In the genomic region with DNA sequence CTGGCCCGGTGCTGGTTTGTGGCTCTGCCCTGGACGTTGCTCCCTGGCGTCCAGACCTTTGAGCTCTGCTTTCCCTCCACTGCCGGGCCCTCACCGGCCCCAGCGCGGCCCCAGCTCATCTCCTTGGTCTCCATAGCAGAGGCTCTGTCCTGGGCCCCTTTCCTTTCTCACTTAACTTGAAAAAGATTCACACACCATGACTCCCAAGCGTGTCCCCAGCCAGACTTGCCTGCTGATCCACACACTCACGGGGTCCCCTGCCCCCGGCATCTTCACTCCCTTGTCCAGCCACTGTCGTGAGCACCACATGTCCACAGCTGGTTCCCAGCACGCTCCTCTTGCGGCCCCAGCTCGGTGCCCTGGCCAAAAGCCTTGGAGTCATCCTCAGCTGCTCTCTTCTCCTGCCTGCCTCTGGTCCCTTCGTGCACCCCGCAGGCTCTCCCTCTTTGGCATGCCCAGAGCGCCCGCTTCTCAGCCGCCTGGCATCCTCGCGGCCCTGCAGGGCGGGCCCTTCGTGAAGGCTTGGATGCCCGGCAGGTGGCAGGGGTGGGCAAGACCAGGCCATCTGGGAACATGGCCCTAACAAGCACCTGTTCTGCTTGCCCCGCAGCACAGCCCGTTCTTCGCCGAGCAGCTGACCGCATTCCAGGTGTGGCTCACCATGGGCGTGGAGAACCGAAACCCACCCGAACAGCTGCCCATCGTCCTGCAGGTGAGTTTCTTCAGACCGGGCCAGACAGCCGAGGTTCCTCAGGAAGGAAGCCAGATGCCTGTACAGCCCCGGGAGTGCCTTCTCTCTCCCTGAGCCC, we compare ENCODE assay signal across 13 cellular contexts.
DNase-seq lines count a peak whose midpoint lies in the region; ATAC-seq, FAIRE-seq and TF ChIP-seq lines count a peak whose summit lies in the region.
"Had no signal": no experiment of that assay in that cellular context is flagged by ENCODE, and none has a peak within 500 bp of the region (broad histone marks: within the 10 kb centered on the region; RNA-seq: fewer than 3 reads in every experiment).

No MANE protein-coding gene starts in this region.

- H2BK20ac ChIP-seq in H9 (ENCODE audit: low read depth, low read length, poor library complexity, severe bottlenecking): no peak overlapping the region

- no CpG with 5 or more reads among the region's 36 CpGs for WGBS in H9 (ENCODE audit: extremely low coverage, insufficient read length, low lambda C conversion rate)
- WGBS in GM12878 (ENCODE audit: insufficient coverage, insufficient replicate concordance, low lambda C conversion rate, missing lambda C conversion rate): 84% methylated on average over 36 of the region's 36 CpGs

- H3K9me3 ChIP-seq in CD4-positive, alpha-beta memory T cell (ENCODE audit: control insufficient read depth in 1 of 2, low read length in 2 of 2): no peaks in the 10 kb centered on the region
- H3K9me3 ChIP-seq in H9 (ENCODE audit: control insufficient read depth, low read depth, low read length) (no peaks in the 10 kb centered on the region), GM12878 (replicated peaks; ENCODE audit: control insufficient read depth, insufficient read depth, low read length) (no peaks in the 10 kb centered on the region)
- H3K9me3 ChIP-seq: neutrophil had no signal

- H3K27ac Mint-ChIP-seq in CD4-positive, alpha-beta memory T cell: peak overlapping the region; percentile 23 to 94 (median 85)
- H3K27ac Mint-ChIP-seq in H9: peak overlapping the region; percentile 48 to 91 (median 66); a peak in 6 of 7 replicates
- peak overlapping the region in 2 of 3 experiments; percentile 17 to 62 for H3K27ac Mint-ChIP-seq in nephron

- TF ChIP-seq POLR2A in GM12878 (IDR thresholded peaks at IDR 0.05; ENCODE audit: low read depth, low read length): no peak

- no peak overlapping the region; the same call in 1 of the 2 replicates for H3K14ac ChIP-seq in H9 (ENCODE audit: insufficient read depth, low read length)

- intact Hi-C loops in CD4-positive, alpha-beta memory T cell (cut with micrococcal nuclease): no loop called here
- intact Hi-C loops in GM12878 (cut with micrococcal nuclease; ENCODE audit: unreplicated experiment): no loop called here

- H2BK15ac ChIP-seq in H9 (ENCODE audit: low read depth, low read length): no peak overlapping the region

- H3K4me2 ChIP-seq in H9 (ENCODE audit: insufficient read depth, insufficient read length, low read length) (no peak overlapping the region), GM12878 (ENCODE audit: control insufficient read depth, insufficient read depth) (0 out of 2 replicates have a peak overlapping the region, but pooled peaks have one; percentile 3)

- no peak overlapping the region for H3K9ac ChIP-seq in H9 (ENCODE audit: extremely low read depth, insufficient read length, low read length)
- H3K9ac ChIP-seq in GM12878 (ENCODE audit: control insufficient read depth, insufficient read depth, low read length): no peak overlapping the region; the same call in 1 of the 2 replicates

- no peak for DNase-seq in CD4-positive, alpha-beta memory T cell
- DNase-seq in H9: no peak
- no peak for DNase-seq in GM12878 (ENCODE audit: low read depth, low spot score)
- no peak for DNase-seq in putamen (ENCODE audit: low spot score)
- DNase-seq in DMS53 treated with DMSO at 0.1 percent for 48 hours (lab: John Stamatoyannopoulos, UW; ENCODE audit: unreplicated experiment): no peak
- DNase-seq: activated CD4-positive, alpha-beta T cell treated with anti-CD3 and anti-CD28 coated beads for 1 hour; DMS153; IMR-90; stimulated activated CD4-positive, alpha-beta T cell treated with anti-CD3 and anti-CD28 coated beads, Interleukin-1b, Interleukin-23, amount 100 ng/mL, for 48 hours had no signal

- H3K9me3 Mint-ChIP-seq in CD4-positive, alpha-beta memory T cell: no peaks in the 10 kb centered on the region
- H3K9me3 Mint-ChIP-seq in H9 (no peaks in the 10 kb centered on the region), nephron (no peaks in the 10 kb centered on the region)

- H3K4me3 Mint-ChIP-seq in CD4-positive, alpha-beta memory T cell: peak overlapping the region in 1 of 8 donors; percentile 21
- H3K4me3 Mint-ChIP-seq in H9 (no peak overlapping the region), nephron (no peak overlapping the region)

- H3K79me2 ChIP-seq in H9 (ENCODE audit: insufficient read depth, low read length): no peaks in the 10 kb centered on the region
- H3K79me2 ChIP-seq in GM12878 (ENCODE audit: control insufficient read depth, insufficient read depth, low read length): no peaks in the 10 kb centered on the region

- H3K4me1 Mint-ChIP-seq in CD4-positive, alpha-beta memory T cell: peaks cover 28 to 54% (median 44%) of the 10 kb centered on the region in 4 donors
- peaks cover 9 to 23% of the 10 kb centered on the region in 2 experiments for H3K4me1 Mint-ChIP-seq in H9
- peaks cover 7% of the 10 kb centered on the region for H3K4me1 Mint-ChIP-seq in nephron

- CTCF ChIA-PET in CD4-positive, alpha-beta memory T cell (lab: Charles Lee; ENCODE audit: partially characterized antibody): interaction anchor here (1.3 to 2.4 kb wide), 2 partner anchors 13 to 20 kb away, joined by 3 to 9 read pairs; no protein-coding TSS in a partner anchor
- CTCF ChIA-PET in GM12878 (lab: Yijun Ruan, JAX): interaction anchor here (1.0 to 1.3 kb wide), 3 partner anchors 9 to 126 kb away, joined by 3 read pairs; no protein-coding TSS in a partner anchor

- H3K4me1 ChIP-seq in CD4-positive, alpha-beta memory T cell (ENCODE audit: insufficient read depth, low read length): peaks cover 45% of the 10 kb centered on the region
- H3K4me1 ChIP-seq in H9 (ENCODE audit: insufficient read depth, low read length) (no peaks in the 10 kb centered on the region), GM12878 (ENCODE audit: control insufficient read depth, insufficient read depth, low read length) (peaks cover 18% of the 10 kb centered on the region)

- H4K20me1 ChIP-seq in H9 (ENCODE audit: control insufficient read depth, insufficient read depth, insufficient read length) (no peaks in the 10 kb centered on the region), GM12878 (ENCODE audit: control insufficient read depth, insufficient read depth) (no peaks in the 10 kb centered on the region)

- POLR2A ChIA-PET in CD4-positive, alpha-beta memory T cell (lab: Charles Lee; ENCODE audit: partially characterized antibody): interaction anchor here (0.6 to 2.0 kb wide), 4 partner anchors 13 to 115 kb away, joined by 3 to 6 read pairs (median 4); no protein-coding TSS in a partner anchor
- POLR2A ChIA-PET in GM12878 (lab: Charles Lee): no interaction called here

- FAIRE-seq in GM12878 (lab: Jason Lieb, UNC): no peak

- TF ChIP-seq CTCF in H9 (conservative IDR thresholded peaks at IDR 0.05) (no peak), GM12878 (IDR thresholded peaks at IDR 0.05 in 2 of 3, conservative IDR thresholded peaks at IDR 0.05 in 1 of 3; ENCODE audit: control insufficient read depth in 2 of 3, extremely low read depth in 1 of 3, insufficient read depth in 1 of 3, low read depth in 3 of 3, low read length in 3 of 3) (peak in 2 of 3 experiments; percentile 6 to 34; a peak in 2 of 6 replicates), nephron (IDR thresholded peaks at IDR 0.05; ENCODE audit: unreplicated experiment in 3 of 3) (no peak)

- peaks cover 12 to 16% of the 10 kb centered on the region in 2 donors for H3K36me3 Mint-ChIP-seq in CD4-positive, alpha-beta memory T cell
- peaks cover 10 to 25% (median 11%) of the 10 kb centered on the region in 3 experiments; a peak in 6 of 7 replicates for H3K36me3 Mint-ChIP-seq in H9 (ENCODE audit: insufficient read depth in 1 of 3, low read depth in 3 of 3)
- H3K36me3 Mint-ChIP-seq in nephron (ENCODE audit: low read depth): peaks cover 24% of the 10 kb centered on the region

- H2BK12ac ChIP-seq in H9 (ENCODE audit: insufficient read length, low read depth, low read length): no peak overlapping the region

- no peaks in the 10 kb centered on the region for H3K79me1 ChIP-seq in H9 (ENCODE audit: insufficient read depth, low read depth, low read length, poor library complexity, severe bottlenecking)

- in situ Hi-C loops in GM12878 (cut with MboI): no loop called here

- SMC1A ChIA-PET in GM12878 (lab: Charles Lee; ENCODE audit: uncharacterized antibody, unreplicated experiment): no interaction called here

- H4K91ac ChIP-seq in H9 (ENCODE audit: insufficient read length, low read depth, low read length): no peak overlapping the region

- no peak for TF ChIP-seq EP300 in GM12878 (IDR thresholded peaks at IDR 0.05; ENCODE audit: borderline replicate concordance in 1 of 2, control insufficient read depth in 1 of 2, low read depth in 2 of 2, low read length in 2 of 2)

- no peak overlapping the region for H2AK5ac ChIP-seq in H9 (ENCODE audit: insufficient read length, low read length)

- H3K23me2 ChIP-seq in H9 (ENCODE audit: insufficient read length, low read depth, low read length, poor library complexity, severe bottlenecking): no peaks in the 10 kb centered on the region

- 0 out of 2 replicates have a peak, but pooled peaks have one; percentile 1 for TF ChIP-seq RAD21 in GM12878 (IDR thresholded peaks at IDR 0.05; ENCODE audit: insufficient read depth, low read depth, low read length)

- H3K56ac ChIP-seq in H9 (ENCODE audit: insufficient read length, low read depth, low read length): no peak overlapping the region

- H2BK120ac ChIP-seq in H9 (ENCODE audit: low read depth, low read length, poor library complexity, severe bottlenecking): no peak overlapping the region

- BruUV-seq in GM12878 (replicated peaks; lab: Mats Ljungman, UMichigan): no TSS peak

- H2AFZ ChIP-seq in H9 (ENCODE audit: low read length) (no peak overlapping the region), GM12878 (ENCODE audit: control insufficient read depth, low read depth, low read length) (no peak overlapping the region)

- H3K27ac ChIP-seq in CD4-positive, alpha-beta memory T cell (ENCODE audit: low read depth, low read length): no peak overlapping the region
- H3K27ac ChIP-seq in H9 (ENCODE audit: insufficient read length, low read depth, low read length) (no peak overlapping the region), GM12878 (ENCODE audit: control insufficient read depth, insufficient read depth) (no peak overlapping the region; the same call in 1 of the 2 replicates)
- H3K27ac ChIP-seq: epithelial cell of prostate, neutrophil had no signal

- H3T11ph ChIP-seq in H9 (ENCODE audit: low read length): no peak overlapping the region

- no peak overlapping the region for H3K23ac ChIP-seq in H9 (ENCODE audit: insufficient read length, low read depth, low read length)

- no peaks in the 10 kb centered on the region for H3K27me3 Mint-ChIP-seq in CD4-positive, alpha-beta memory T cell
- no peaks in the 10 kb centered on the region for H3K27me3 Mint-ChIP-seq in H9 (ENCODE audit: low read depth)
- H3K27me3 Mint-ChIP-seq in nephron (ENCODE audit: low read depth): no peaks in the 10 kb centered on the region

- no peak overlapping the region for H4K5ac ChIP-seq in H9 (ENCODE audit: insufficient read length, low read depth, low read length)

- no peak overlapping the region for H3K4me3 ChIP-seq in CD4-positive, alpha-beta memory T cell (ENCODE audit: low read length in 2 of 2)
- H3K4me3 ChIP-seq in GM12878: no peak overlapping the region

- H2BK5ac ChIP-seq in H9 (ENCODE audit: insufficient read length, low read length): no peak overlapping the region

- RAD21 ChIA-PET in GM12878 (lab: Charles Lee; ENCODE audit: unreplicated experiment): no interaction called here

- no peaks in the 10 kb centered on the region for H3K27me3 ChIP-seq in CD4-positive, alpha-beta memory T cell (ENCODE audit: insufficient read depth, low read length)
- H3K27me3 ChIP-seq in H9 (ENCODE audit: insufficient read depth, low read length): no peaks in the 10 kb centered on the region
- H3K27me3 ChIP-seq in GM12878 (replicated peaks in 1 of 2; ENCODE audit: control insufficient read depth in 2 of 2, insufficient read depth in 2 of 2, low read length in 1 of 2): no peaks in the 10 kb centered on the region
- H3K27me3 ChIP-seq: neutrophil had no signal

- no peak overlapping the region for H3K18ac ChIP-seq in H9 (ENCODE audit: insufficient read length, low read depth, low read length)

- no peak overlapping the region for H3K4ac ChIP-seq in H9 (ENCODE audit: low read depth, low read length)

- peak; percentile 76 for ATAC-seq in GM12878
- no peak for ATAC-seq in GM21619 (IDR thresholded peaks at IDR 0.05; ENCODE audit: unreplicated experiment)

- no peak overlapping the region for H4K8ac ChIP-seq in H9 (replicated peaks; ENCODE audit: insufficient read length, low read depth, low read length)

- no peaks in the 10 kb centered on the region for H3K36me3 ChIP-seq in CD4-positive, alpha-beta memory T cell (ENCODE audit: insufficient read depth, low read length)
- peaks cover 0 to 3% of the 10 kb centered on the region in 2 experiments; a peak in 3 of 4 replicates for H3K36me3 ChIP-seq in GM12878 (ENCODE audit: control insufficient read depth in 2 of 2, insufficient read depth in 2 of 2, low read length in 1 of 2)

Comparison
In these comparisons a context has a peak if more than half of its experiments do, and no peak if none do; other contexts are left out.
1. CTCF ChIP-seq: peak in GM12878 (2 of 3); none in H9 (single experiment) and nephron (0 of 3).
2. Peak in every context shown above with its lines, with median percentiles within 50 percentile points of each other: H3K27ac Mint-ChIP-seq.